8 cellular contexts compared by ENCODE assay signal in the genomic region with DNA sequence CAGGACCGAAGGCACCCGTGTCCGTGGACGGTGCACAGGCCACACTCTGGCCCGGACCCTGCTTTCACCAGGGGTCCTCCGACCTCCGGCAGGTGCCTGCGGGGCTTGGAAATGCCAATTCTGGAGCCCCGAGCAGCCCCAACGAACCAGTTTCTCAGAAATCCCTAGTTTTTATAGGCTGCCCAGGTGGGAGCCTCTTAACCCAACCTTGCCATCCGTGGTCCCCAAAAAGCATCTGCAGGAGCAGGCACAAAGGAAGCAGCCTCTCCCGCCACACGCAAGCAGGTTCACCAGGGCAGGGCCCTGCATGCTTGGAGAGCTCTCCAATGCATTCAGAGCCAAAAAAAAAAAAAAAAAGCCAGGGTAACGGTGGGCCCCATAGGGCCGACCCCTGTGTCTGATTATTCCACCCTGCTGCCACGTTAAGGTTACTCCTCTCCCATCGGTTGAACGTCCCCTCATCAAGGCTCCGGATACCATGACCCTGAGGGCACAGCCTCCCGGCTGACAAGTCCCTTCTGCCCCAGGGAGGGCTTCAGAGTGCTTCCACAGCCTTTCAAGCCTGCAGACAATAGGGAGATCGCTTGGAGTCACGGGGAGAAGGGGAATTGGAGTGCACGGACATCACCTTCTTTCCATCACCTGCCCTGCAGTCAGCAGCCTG. TPM values are rescaled to one million over a fixed set of nuclear protein-coding genes. Genes with fewer than 3 reads are reported as not detected.
DNase-seq lines count a peak whose midpoint lies in the region; ATAC-seq and TF ChIP-seq lines count a peak whose summit lies in the region.

No MANE protein-coding gene starts in this region.

- H3K9me3 ChIP-seq in CD8-positive, alpha-beta T cell (ENCODE audit: low read length): no peaks in the 10 kb centered on the region
- H3K9me3 ChIP-seq in NT2/D1 (ENCODE audit: insufficient read depth, low read length) (no peaks in the 10 kb centered on the region), endocrine pancreas (ENCODE audit: control insufficient read depth, low read length) (no peaks in the 10 kb centered on the region)

- CTCF ChIA-PET in CD8-positive, alpha-beta T cell (lab: Charles Lee): interaction anchor here (0.9 to 2.3 kb wide), 2 partner anchors 22 to 86 kb away, joined by 3 to 6 read pairs; no protein-coding TSS in a partner anchor

- peaks cover 33% of the 10 kb centered on the region for H3K4me1 Mint-ChIP-seq in CD8-positive, alpha-beta T cell (ENCODE audit: low read depth)
- peaks cover 51% of the 10 kb centered on the region for H3K4me1 Mint-ChIP-seq in osteocyte (ENCODE audit: unreplicated experiment)

- peak overlapping the region; percentile 88 for H3K4me3 ChIP-seq in CD8-positive, alpha-beta T cell (ENCODE audit: low read depth, low read length)
- peak overlapping the region; percentile 80 for H3K4me3 ChIP-seq in NT2/D1 (ENCODE audit: insufficient read length, low read depth)
- no peak overlapping the region for H3K4me3 ChIP-seq in endocrine pancreas (ENCODE audit: control insufficient read depth, insufficient read depth, low read length)

- H3K4me3 Mint-ChIP-seq in CD8-positive, alpha-beta T cell: peak overlapping the region; percentile 83
- peak overlapping the region; percentile 78 for H3K4me3 Mint-ChIP-seq in osteocyte (ENCODE audit: unreplicated experiment)

- no peak for DNase-seq in CD8-positive, alpha-beta T cell
- DNase-seq in NT2/D1 (ENCODE audit: low read depth, low spot score): no peak
- DNase-seq in osteocyte (ENCODE audit: extremely low spot score, unreplicated experiment): no peak
- no peak for DNase-seq in DMS153 (lab: John Stamatoyannopoulos, UW)

- peak overlapping the region; percentile 57 for H3K27ac Mint-ChIP-seq in CD8-positive, alpha-beta T cell
- H3K27ac Mint-ChIP-seq in osteocyte (ENCODE audit: unreplicated experiment): peak overlapping the region; percentile 60

- no peak for ATAC-seq in CD8-positive, alpha-beta T cell
- ATAC-seq in GM21515 (IDR thresholded peaks at IDR 0.05; ENCODE audit: unreplicated experiment) (no peak), HG02852 (IDR thresholded peaks at IDR 0.05; ENCODE audit: unreplicated experiment) (no peak), GM19395 (IDR thresholded peaks at IDR 0.05; ENCODE audit: unreplicated experiment) (no peak)

- H3K36me3 ChIP-seq in CD8-positive, alpha-beta T cell (ENCODE audit: insufficient read depth, low read length): no peaks in the 10 kb centered on the region
- H3K36me3 ChIP-seq in NT2/D1 (ENCODE audit: insufficient read depth, insufficient read length, low read length) (peaks cover 30% of the 10 kb centered on the region), endocrine pancreas (ENCODE audit: control insufficient read depth, insufficient read depth, low read length) (no peaks in the 10 kb centered on the region)

- no peaks in the 10 kb centered on the region for H3K27me3 Mint-ChIP-seq in CD8-positive, alpha-beta T cell (ENCODE audit: low read depth)
- H3K27me3 Mint-ChIP-seq in osteocyte (ENCODE audit: unreplicated experiment): no peaks in the 10 kb centered on the region

- H3K4me1 ChIP-seq in CD8-positive, alpha-beta T cell (ENCODE audit: insufficient read depth, low read length): peaks cover 27% of the 10 kb centered on the region
- H3K4me1 ChIP-seq in NT2/D1 (ENCODE audit: insufficient read depth, insufficient read length) (peaks cover 18% of the 10 kb centered on the region), endocrine pancreas (ENCODE audit: control insufficient read depth, insufficient read depth, low read length) (peaks cover 8% of the 10 kb centered on the region)

- no peaks in the 10 kb centered on the region for H3K9me3 Mint-ChIP-seq in CD8-positive, alpha-beta T cell
- no peaks in the 10 kb centered on the region for H3K9me3 Mint-ChIP-seq in osteocyte (ENCODE audit: unreplicated experiment)

- POLR2A ChIA-PET in CD8-positive, alpha-beta T cell (lab: Charles Lee): interaction anchor here (0.8 to 2.9 kb wide), 6 partner anchors 13 to 209 kb away, joined by 3 to 33 read pairs (median 8); a partner anchor contains a TSS

- intact Hi-C loops in CD8-positive, alpha-beta T cell (cut with DNase I, micrococcal nuclease): loop anchor here in 1 of 2 experiments (2.0 kb wide), 2 partner anchors 53 to 73 kb away; a partner anchor contains a TSS

- peak overlapping the region; percentile 65 for H3K27ac ChIP-seq in CD8-positive, alpha-beta T cell (ENCODE audit: low read depth, low read length)

- no peak for TF ChIP-seq CTCF in CD8-positive, alpha-beta T cell (IDR thresholded peaks at IDR 0.05)
- TF ChIP-seq CTCF in osteocyte (IDR thresholded peaks at IDR 0.05): no peak

- no peaks in the 10 kb centered on the region for H3K27me3 ChIP-seq in CD8-positive, alpha-beta T cell (ENCODE audit: insufficient read depth, low read length)
- H3K27me3 ChIP-seq in NT2/D1 (ENCODE audit: insufficient read depth, insufficient read length) (no peaks in the 10 kb centered on the region), endocrine pancreas (ENCODE audit: control insufficient read depth, insufficient read depth, low read length) (no peaks in the 10 kb centered on the region)

- H3K9ac ChIP-seq in NT2/D1 (ENCODE audit: insufficient read length, low read depth) (peak overlapping the region; percentile 98), endocrine pancreas (ENCODE audit: control insufficient read depth, insufficient read depth, low read length) (peak overlapping the region; percentile 73)

- peaks cover 2% of the 10 kb centered on the region for H3K36me3 Mint-ChIP-seq in CD8-positive, alpha-beta T cell
- no peaks in the 10 kb centered on the region for H3K36me3 Mint-ChIP-seq in osteocyte (ENCODE audit: unreplicated experiment)

RNA-seq across cellular contexts. Expression of a gene that starts 0.8 kb away (rescaled TPM):
- 1 to 10 TPM; 4.1 to 4.4 TPM for total RNA-seq in CD8-positive, alpha-beta T cell
- total RNA-seq in osteocyte: 19.8 and 21.7 TPM in 2 replicates

RNA-seq across cellular contexts. Expression of a gene that starts 4.1 kb away (rescaled TPM):
- 10 to 100 TPM; 21.4 to 22.6 TPM for total RNA-seq in CD8-positive, alpha-beta T cell
- 40.5 and 41.2 TPM in 2 replicates for total RNA-seq in osteocyte

RNA-seq across cellular contexts. Expression of a gene that starts 4.2 kb away (rescaled TPM):
- total RNA-seq in CD8-positive, alpha-beta T cell: 10 to 100 TPM; 18.6 to 23.1 TPM
- 15.5 and 20.5 TPM in 2 replicates for total RNA-seq in osteocyte

RNA-seq across cellular contexts. Expression of a gene that starts 12.9 kb away (rescaled TPM):
- total RNA-seq in CD8-positive, alpha-beta T cell: 10 to 100 TPM; 28.8 to 29.6 TPM
- 57.4 and 58.1 TPM in 2 replicates for total RNA-seq in osteocyte

RNA-seq across cellular contexts. Expression of a gene that starts 13.0 kb away (rescaled TPM):
- 100 to 1,000 TPM; 166 to 171 TPM for total RNA-seq in CD8-positive, alpha-beta T cell
- 59.3 and 61.0 TPM in 2 replicates for total RNA-seq in osteocyte
